ENCODE assay signal across 18 cellular contexts in the genomic region with DNA sequence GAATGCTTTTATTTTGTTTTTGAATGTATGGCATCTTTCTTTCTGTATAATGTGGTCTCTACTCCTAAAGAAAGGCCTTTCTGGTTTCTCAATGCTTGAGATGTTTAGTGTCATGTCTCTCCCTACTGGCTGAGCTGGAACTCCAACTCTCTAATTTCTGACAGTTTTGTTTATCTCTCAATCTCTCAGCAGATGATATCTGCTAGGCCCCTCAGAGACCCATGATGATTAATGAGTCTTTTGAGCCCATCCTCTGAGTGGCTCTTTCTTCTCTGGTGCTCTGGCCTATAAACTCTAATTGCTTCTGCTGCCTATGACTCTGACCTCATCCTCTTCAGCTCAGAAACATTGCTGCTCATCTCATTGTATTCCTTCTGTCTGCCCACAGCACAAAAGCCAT. TPM values are rescaled to one million over a fixed set of nuclear protein-coding genes. Genes with fewer than 3 reads are reported as not detected.
DNase-seq lines count a peak whose midpoint lies in the region; ATAC-seq and TF ChIP-seq lines count a peak whose summit lies in the region.
"Had no signal": no experiment of that assay in that cellular context is flagged by ENCODE, and none has a peak within 500 bp of the region (broad histone marks: within the 10 kb centered on the region; RNA-seq: fewer than 3 reads in every experiment).

No MANE protein-coding gene starts in this region.

- no peaks in the 10 kb centered on the region for H3K36me3 Mint-ChIP-seq in stimulated activated memory B cell treated with anti-CD40 and anti-IgM and Interleukin-4, amounts not matched to agents 10 μg/mL and 1 μg/mL and 100 μg/mL, for 72 hours
- no peaks in the 10 kb centered on the region for H3K36me3 Mint-ChIP-seq in activated CD4-positive, alpha-beta T cell treated with anti-CD3 and anti-CD28 coated beads, Interleukin-2, amount 10 ng/mL, durations not matched to agents 7 days and 5 days (ENCODE audit: low read depth)
- H3K36me3 Mint-ChIP-seq: naive B cell had no signal

- H3K27me3 ChIP-seq in Loucy (ENCODE audit: insufficient read depth, low read length, poor library complexity, severe bottlenecking) (no peaks in the 10 kb centered on the region), hepatocyte (no peaks in the 10 kb centered on the region)
- H3K27me3 ChIP-seq: BLaER1 treated with 17β-estradiol and CSF1 and Interleukin-3, amounts not matched to agents 10 nM and 100 nM; upper lobe of left lung had no signal

- no peak overlapping the region for H3K9ac ChIP-seq in Loucy (ENCODE audit: low read depth, low read length, poor library complexity, severe bottlenecking)
- H3K9ac ChIP-seq: BLaER1 treated with 17β-estradiol and CSF1 and Interleukin-3, amounts not matched to agents 10 nM and 100 nM had no signal

- DNase-seq in SK-N-DZ (ENCODE audit: low spot score): peak; percentile 68
- DNase-seq in hepatocyte (ENCODE audit: low spot score): no peak
- DNase-seq in putamen (ENCODE audit: low spot score): peak; percentile 86
- no peak for DNase-seq in activated CD4-positive, alpha-beta T cell treated with anti-CD3 and anti-CD28 coated beads, Interleukin-2, amount 10 ng/mL, durations not matched to agents 7 days and 5 days
- DNase-seq: central memory CD4-positive, alpha-beta T cell; effector CD8-positive, alpha-beta T cell; left ventricle myocardium inferior; naive B cell; NCI-H1048; psoas muscle; stimulated activated naive CD4-positive, alpha-beta T cell; upper lobe of left lung had no signal

- H3K9me2 ChIP-seq in Loucy (replicated peaks; ENCODE audit: low read depth, low read length) (no peaks in the 10 kb centered on the region), hepatocyte (replicated peaks; ENCODE audit: insufficient read depth) (no peaks in the 10 kb centered on the region)

- no peak overlapping the region for H3K27ac Mint-ChIP-seq in stimulated activated memory B cell treated with anti-CD40 and anti-IgM and Interleukin-4, amounts not matched to agents 10 μg/mL and 1 μg/mL and 100 μg/mL, for 72 hours
- H3K27ac Mint-ChIP-seq in activated CD4-positive, alpha-beta T cell treated with anti-CD3 and anti-CD28 coated beads, Interleukin-2, amount 10 ng/mL, durations not matched to agents 7 days and 5 days: no peak overlapping the region
- H3K27ac Mint-ChIP-seq: naive B cell had no signal

- ATAC-seq in stimulated activated memory B cell treated with anti-CD40 and anti-IgM and Interleukin-4, amounts not matched to agents 10 μg/mL and 1 μg/mL and 100 μg/mL, for 72 hours: no peak
- ATAC-seq in HG03280 (IDR thresholded peaks at IDR 0.05; ENCODE audit: unreplicated experiment) (no peak), HG02678 (IDR thresholded peaks at IDR 0.05; ENCODE audit: unreplicated experiment) (no peak)
- ATAC-seq: Panc1, psoas muscle had no signal

- no peaks in the 10 kb centered on the region for H4K20me1 ChIP-seq in Loucy (ENCODE audit: insufficient read depth, low read length, poor library complexity, severe bottlenecking)
- no peaks in the 10 kb centered on the region for H4K20me1 ChIP-seq in hepatocyte (ENCODE audit: insufficient read depth, poor library complexity, severe bottlenecking)
- H4K20me1 ChIP-seq: BLaER1 treated with 17β-estradiol and CSF1 and Interleukin-3, amounts not matched to agents 10 nM and 100 nM had no signal

- no peaks in the 10 kb centered on the region for H3K4me1 Mint-ChIP-seq in stimulated activated memory B cell treated with anti-CD40 and anti-IgM and Interleukin-4, amounts not matched to agents 10 μg/mL and 1 μg/mL and 100 μg/mL, for 72 hours
- H3K4me1 Mint-ChIP-seq in activated CD4-positive, alpha-beta T cell treated with anti-CD3 and anti-CD28 coated beads, Interleukin-2, amount 10 ng/mL, durations not matched to agents 7 days and 5 days: no peaks in the 10 kb centered on the region
- H3K4me1 Mint-ChIP-seq: naive B cell had no signal

- H3K4me2 ChIP-seq in Loucy (ENCODE audit: low read depth, low read length, poor library complexity, severe bottlenecking) (no peak overlapping the region), hepatocyte (no peak overlapping the region)
- H3K4me2 ChIP-seq: BLaER1 treated with 17β-estradiol and CSF1 and Interleukin-3, amounts not matched to agents 10 nM and 100 nM had no signal

- no peaks in the 10 kb centered on the region for H3F3A ChIP-seq in Loucy (ENCODE audit: low read depth)

- POLR2A ChIA-PET in activated CD4-positive, alpha-beta T cell treated with anti-CD3 and anti-CD28 coated beads, Interleukin-2, amount 10 ng/mL, durations not matched to agents 7 days and 5 days (lab: Charles Lee): no interaction called here

- H3K79me2 ChIP-seq in Loucy (ENCODE audit: insufficient read depth, low read length): no peaks in the 10 kb centered on the region
- H3K79me2 ChIP-seq in hepatocyte: no peaks in the 10 kb centered on the region

- no peak overlapping the region for H3K4me3 Mint-ChIP-seq in stimulated activated memory B cell treated with anti-CD40 and anti-IgM and Interleukin-4, amounts not matched to agents 10 μg/mL and 1 μg/mL and 100 μg/mL, for 72 hours
- no peak overlapping the region for H3K4me3 Mint-ChIP-seq in activated CD4-positive, alpha-beta T cell treated with anti-CD3 and anti-CD28 coated beads, Interleukin-2, amount 10 ng/mL, durations not matched to agents 7 days and 5 days
- H3K4me3 Mint-ChIP-seq: naive B cell had no signal

- H3K4me1 ChIP-seq in Loucy (ENCODE audit: insufficient read depth, low read length, poor library complexity, severe bottlenecking) (peaks cover 6% of the 10 kb centered on the region), hepatocyte (ENCODE audit: insufficient read depth) (peaks cover 7% of the 10 kb centered on the region)
- H3K4me1 ChIP-seq: BLaER1 treated with 17β-estradiol and CSF1 and Interleukin-3, amounts not matched to agents 10 nM and 100 nM; left ventricle myocardium inferior; psoas muscle; upper lobe of left lung had no signal

- peak overlapping the region; percentile 4 for H3K27ac ChIP-seq in hepatocyte
- H3K27ac ChIP-seq: BLaER1 treated with 17β-estradiol and CSF1 and Interleukin-3, amounts not matched to agents 10 nM and 100 nM; left ventricle myocardium inferior; psoas muscle; upper lobe of left lung had no signal

- H3K9me3 Mint-ChIP-seq in stimulated activated memory B cell treated with anti-CD40 and anti-IgM and Interleukin-4, amounts not matched to agents 10 μg/mL and 1 μg/mL and 100 μg/mL, for 72 hours: no peaks in the 10 kb centered on the region
- H3K9me3 Mint-ChIP-seq in activated CD4-positive, alpha-beta T cell treated with anti-CD3 and anti-CD28 coated beads, Interleukin-2, amount 10 ng/mL, durations not matched to agents 7 days and 5 days: no peaks in the 10 kb centered on the region
- H3K9me3 Mint-ChIP-seq: naive B cell had no signal

- TF ChIP-seq CTCF in Loucy (conservative IDR thresholded peaks at IDR 0.05; ENCODE audit: low read length): peak; percentile 53
- peak; percentile 23 for TF ChIP-seq CTCF in hepatocyte (IDR thresholded peaks at IDR 0.05; ENCODE audit: poor library complexity)

- CTCF ChIA-PET in activated CD4-positive, alpha-beta T cell treated with anti-CD3 and anti-CD28 coated beads, Interleukin-2, amount 10 ng/mL, durations not matched to agents 7 days and 5 days (lab: Charles Lee): no interaction called here

- H2AFZ ChIP-seq in Loucy (ENCODE audit: low read length) (no peak overlapping the region), hepatocyte (no peak overlapping the region)

- no peaks in the 10 kb centered on the region for H3K9me3 ChIP-seq in Loucy (ENCODE audit: insufficient read depth, low read depth, low read length)
- no peaks in the 10 kb centered on the region for H3K9me3 ChIP-seq in hepatocyte (ENCODE audit: low read depth)
- H3K9me3 ChIP-seq: BLaER1 treated with 17β-estradiol and CSF1 and Interleukin-3, amounts not matched to agents 10 nM and 100 nM; left ventricle myocardium inferior; psoas muscle; upper lobe of left lung had no signal

- H3K4me3 ChIP-seq in Loucy (ENCODE audit: low read length, poor library complexity, severe bottlenecking): no peak overlapping the region
- no peak overlapping the region for H3K4me3 ChIP-seq in hepatocyte
- H3K4me3 ChIP-seq: BLaER1 treated with 17β-estradiol and CSF1 and Interleukin-3, amounts not matched to agents 10 nM and 100 nM; left ventricle myocardium inferior; psoas muscle; upper lobe of left lung had no signal

- H3K27me3 Mint-ChIP-seq in stimulated activated memory B cell treated with anti-CD40 and anti-IgM and Interleukin-4, amounts not matched to agents 10 μg/mL and 1 μg/mL and 100 μg/mL, for 72 hours: no peaks in the 10 kb centered on the region
- H3K27me3 Mint-ChIP-seq in activated CD4-positive, alpha-beta T cell treated with anti-CD3 and anti-CD28 coated beads, Interleukin-2, amount 10 ng/mL, durations not matched to agents 7 days and 5 days: no peaks in the 10 kb centered on the region
- H3K27me3 Mint-ChIP-seq: naive B cell had no signal

- no peaks in the 10 kb centered on the region for H3K36me3 ChIP-seq in Loucy (ENCODE audit: insufficient read depth, low read length)
- no peaks in the 10 kb centered on the region for H3K36me3 ChIP-seq in hepatocyte (replicated peaks; ENCODE audit: insufficient read depth, low read depth)
- H3K36me3 ChIP-seq: BLaER1 treated with 17β-estradiol and CSF1 and Interleukin-3, amounts not matched to agents 10 nM and 100 nM; left ventricle myocardium inferior; upper lobe of left lung had no signal

RNA-seq across cellular contexts. Expression of a gene that starts 46.6 kb away (rescaled TPM):
- 5.7 and 6.8 TPM in 2 replicates for polyA plus RNA-seq in SK-N-DZ (2014; cell fraction: cytosol; rRNA removed)
- 4.4 and 5.7 TPM in 2 replicates for polyA plus RNA-seq in SK-N-DZ (2014; cell fraction: nucleus; rRNA removed)
- 0.30 TPM in 1 of 2 replicates, not detected in the other for total RNA-seq in hepatocyte
- not detected in 2 replicates for polyA plus RNA-seq in hepatocyte
- total RNA-seq in activated CD4-positive, alpha-beta T cell treated with anti-CD3 and anti-CD28 coated beads, Interleukin-2, amount 10 ng/mL, durations not matched to agents 7 days and 5 days: under 1 TPM in 1 of 2 experiments, not detected in 1; 0.06 TPM

Comparison
In these comparisons a context has a peak if more than half of its experiments do, and no peak if none do; other contexts are left out.
1. DNase-seq: peak in SK-N-DZ (single experiment) and putamen (single experiment); none in hepatocyte (single experiment) and activated CD4-positive, alpha-beta T cell treated with anti-CD3 and anti-CD28 coated beads, Interleukin-2, amount 10 ng/mL, durations not matched to agents 7 days and 5 days (single experiment).